27 cellular contexts compared by ENCODE assay signal in the genomic region with DNA sequence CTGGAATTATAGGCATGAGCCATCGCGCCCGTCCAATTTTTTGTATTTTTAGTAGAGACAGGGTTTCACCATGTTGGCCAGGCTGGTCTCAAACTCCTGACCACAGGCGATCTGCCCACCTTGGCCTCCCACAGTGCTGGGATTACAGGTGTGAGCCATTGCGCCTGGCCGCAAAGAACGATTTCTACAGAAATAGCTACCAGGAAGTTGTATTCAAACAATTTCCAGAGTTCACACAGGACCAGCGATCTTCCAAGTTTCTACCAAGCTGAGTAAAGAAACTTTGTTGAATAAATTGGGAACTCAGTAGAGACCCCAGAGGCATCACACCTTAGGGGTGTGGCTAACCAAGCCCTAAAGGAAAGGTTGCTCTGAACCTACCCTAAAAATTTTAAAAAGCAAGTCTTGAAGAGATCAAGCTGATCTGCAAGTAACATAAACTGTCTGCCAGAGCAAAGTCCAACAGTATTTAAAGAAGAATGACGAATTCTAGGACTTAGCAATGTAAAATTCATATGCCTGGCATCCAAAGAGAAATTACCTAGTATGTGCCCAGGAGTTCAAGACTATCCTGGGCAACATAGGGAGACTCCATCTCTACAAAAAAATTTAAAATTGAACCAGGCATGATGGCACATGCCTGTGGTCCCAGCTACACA.
"Had no signal": no experiment of that assay in that cellular context is flagged by ENCODE, and none has a peak within 500 bp of the region (broad histone marks: within the 10 kb centered on the region; RNA-seq: fewer than 3 reads in every experiment).

No MANE protein-coding gene starts in this region.

- H3K9me3 Mint-ChIP-seq: natural killer cell treated with Interleukin-12 subunit alpha and Interleukin-12 subunit beta and Interleukin-15 and Interleukin-18, amount 100 ng/mL, for 72 hours; stimulated activated naive B cell treated with anti-CD40 and anti-IgM and Interleukin-4, amounts not matched to agents 10 μg/mL and 1 μg/mL and 100 μg/mL, for 72 hours had no signal

- H3K9me3 ChIP-seq: left lung, lower lobe of right lung, pancreas, prostate gland, testis, thyroid gland, upper lobe of right lung had no signal

- H3K27ac Mint-ChIP-seq: naive thymus-derived CD4-positive, alpha-beta T cell; natural killer cell treated with Interleukin-12 subunit alpha and Interleukin-12 subunit beta and Interleukin-15 and Interleukin-18, amount 100 ng/mL, for 72 hours; stimulated activated naive B cell treated with anti-CD40 and anti-IgM and Interleukin-4, amounts not matched to agents 10 μg/mL and 1 μg/mL and 100 μg/mL, for 72 hours had no signal

- H3K36me3 Mint-ChIP-seq: naive thymus-derived CD4-positive, alpha-beta T cell; natural killer cell treated with Interleukin-12 subunit alpha and Interleukin-12 subunit beta and Interleukin-15 and Interleukin-18, amount 100 ng/mL, for 72 hours; stimulated activated naive B cell treated with anti-CD40 and anti-IgM and Interleukin-4, amounts not matched to agents 10 μg/mL and 1 μg/mL and 100 μg/mL, for 72 hours had no signal

- H3K4me1 Mint-ChIP-seq: naive thymus-derived CD4-positive, alpha-beta T cell; stimulated activated naive B cell treated with anti-CD40 and anti-IgM and Interleukin-4, amounts not matched to agents 10 μg/mL and 1 μg/mL and 100 μg/mL, for 72 hours had no signal

- H3K36me3 ChIP-seq: left lung, lower lobe of right lung, pancreas, prostate gland, stomach, thyroid gland, upper lobe of right lung had no signal

- H3K27me3 Mint-ChIP-seq: naive thymus-derived CD4-positive, alpha-beta T cell had no signal

- H3K4me3 ChIP-seq: left lung, lower lobe of right lung, pancreas, prostate gland, skin epidermis, stomach, testis, thyroid gland, upper lobe of right lung had no signal

- ATAC-seq: left cardiac atrium; left lung; lower lobe of right lung; naive thymus-derived CD4-positive, alpha-beta T cell; natural killer cell treated with Interleukin-12 subunit alpha and Interleukin-12 subunit beta and Interleukin-15 and Interleukin-18, amount 100 ng/mL, for 72 hours; right cardiac atrium; sciatic nerve; stimulated activated naive B cell treated with anti-CD40 and anti-IgM and Interleukin-4, amounts not matched to agents 10 μg/mL and 1 μg/mL and 100 μg/mL, for 72 hours; stimulated activated naive CD8-positive, alpha-beta T cell treated with anti-CD3 and anti-CD28 coated beads, Interleukin-15, Interleukin-2, amounts not matched to agents 100 U/mL and 50 U/mL, for 24 hours; upper lobe of right lung had no signal

- H3K27ac ChIP-seq: left lung, lower lobe of right lung, pancreas, prostate gland, skin epidermis, testis, thyroid gland, upper lobe of right lung had no signal

- H3K4me1 ChIP-seq: left lung, lower lobe of right lung, pancreas, prostate gland, stomach, testis, thyroid gland, upper lobe of right lung had no signal

- H3K4me3 Mint-ChIP-seq: naive thymus-derived CD4-positive, alpha-beta T cell; natural killer cell treated with Interleukin-12 subunit alpha and Interleukin-12 subunit beta and Interleukin-15 and Interleukin-18, amount 100 ng/mL, for 72 hours; stimulated activated naive B cell treated with anti-CD40 and anti-IgM and Interleukin-4, amounts not matched to agents 10 μg/mL and 1 μg/mL and 100 μg/mL, for 72 hours had no signal

- DNase-seq: hippocampal formation; kidney glomerular epithelial cell; left cardiac atrium; left lung; lower lobe of right lung; mammary epithelial cell; mesenchymal stem cell; naive thymus-derived CD4-positive, alpha-beta T cell; pancreas; posterior cingulate gyrus; retina; right cardiac atrium; stimulated activated CD4-positive, alpha-beta T cell treated with anti-CD3 and anti-CD28 coated beads, Interleukin-12 subunit alpha, Interleukin-12 subunit beta, amount 100 ng/mL, for 4 hours; stimulated activated CD4-positive, alpha-beta T cell treated with anti-CD3 and anti-CD28 coated beads, Interleukin-15, amount 100 ng/mL, for 24 hours; stimulated activated CD4-positive, alpha-beta T cell treated with anti-CD3 and anti-CD28 coated beads, Interleukin-2, amount 100 ng/mL, for 24 hours; stimulated activated CD4-positive, alpha-beta T cell treated with anti-CD3 and anti-CD28 coated beads, Interleukin-4, amount 100 ng/mL, for 1 hour; stimulated activated naive B cell treated with anti-CD40 and anti-IgM and Interleukin-4, amounts not matched to agents 10 μg/mL and 1 μg/mL and 100 μg/mL, for 72 hours; stimulated activated naive CD8-positive, alpha-beta T cell treated with anti-CD3 and anti-CD28 coated beads, Interleukin-15, Interleukin-2, amounts not matched to agents 100 U/mL and 50 U/mL, for 24 hours; stomach; testis; thyroid gland; trophoblast cell; upper lobe of right lung had no signal

- H3K27me3 ChIP-seq: left lung, testis, thyroid gland, upper lobe of right lung had no signal
